9 cellular contexts compared by ENCODE assay signal in the genomic region with DNA sequence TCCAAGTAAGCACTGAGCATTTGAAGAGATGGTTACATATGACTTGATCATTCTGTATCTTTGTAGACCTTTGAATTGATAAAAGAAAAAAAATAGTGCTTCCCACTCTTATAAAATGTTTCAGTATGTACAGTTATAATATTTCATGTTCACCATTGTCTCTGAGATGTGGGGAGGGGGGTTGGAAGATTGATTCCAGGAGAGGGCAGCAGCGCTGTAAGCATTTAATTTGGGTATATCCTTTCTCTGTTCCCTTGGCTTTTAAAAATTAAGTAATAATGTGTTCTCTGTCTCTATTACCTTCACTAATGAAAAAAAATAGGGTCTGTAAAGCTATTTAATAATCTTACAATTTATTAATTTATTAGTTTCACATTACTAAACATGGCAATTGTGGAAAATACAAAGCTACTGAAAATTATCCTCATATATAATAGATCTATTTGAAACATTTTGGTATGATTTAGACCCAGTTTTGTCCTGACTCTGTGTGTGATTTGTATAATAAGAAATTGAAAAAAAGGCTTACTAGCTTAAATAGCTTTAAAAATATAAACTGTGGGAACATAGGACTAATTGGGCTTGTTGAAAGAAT.
DNase-seq lines count a peak whose midpoint lies in the region; ATAC-seq lines count a peak whose summit lies in the region.
"Had no signal": no experiment of that assay in that cellular context is flagged by ENCODE, and none has a peak within 500 bp of the region (broad histone marks: within the 10 kb centered on the region; RNA-seq: fewer than 3 reads in every experiment).

No MANE protein-coding gene starts in this region.

- intact Hi-C loops in left colon (cut with DNase I, micrococcal nuclease), result no loop called here

- no peaks in the 10 kb centered on the region for H3K36me3 Mint-ChIP-seq in T-helper 2 cell treated with Interferon-gamma antibody and Interleukin-4, amounts not matched to agents 5 μg/mL and 100 μg/mL, for 36 hours (ENCODE audit: low read depth)

- H3K27me3 Mint-ChIP-seq in T-helper 2 cell treated with Interferon-gamma antibody and Interleukin-4, amounts not matched to agents 5 μg/mL and 100 μg/mL, for 36 hours (ENCODE audit: low read depth), result no peaks in the 10 kb centered on the region

- H3K4me3 Mint-ChIP-seq in T-helper 2 cell treated with Interferon-gamma antibody and Interleukin-4, amounts not matched to agents 5 μg/mL and 100 μg/mL, for 36 hours, result no peak overlapping the region

- peak; percentile 34 for ATAC-seq in left colon
- ATAC-seq: esophagus mucosa had no signal

- peak; percentile 33 for DNase-seq in DMS153 treated with DMSO at 0.1 percent for 48 hours (lab: John Stamatoyannopoulos, UW; ENCODE audit: unreplicated experiment)
- DNase-seq in Kasumi-1 (lab: John Stamatoyannopoulos, UW), result peak; percentile 23 to 55
- DNase-seq in SW480 (ENCODE audit: low spot score), result peak; percentile 37
- peak in 1 of 2 donors; percentile 13 for DNase-seq in left colon
- DNase-seq in T-helper 2 cell treated with Interferon-gamma antibody and Interleukin-4, amounts not matched to agents 5 μg/mL and 100 μg/mL, for 36 hours (ENCODE audit: low spot score), result no peak
- DNase-seq in activated CD4-positive, alpha-beta T cell treated with anti-CD3 and anti-CD28 coated beads, Interleukin-2, amount 50 U/mL, for 48 hours, result no peak
- no peak for DNase-seq in NCI-H1048 (lab: John Stamatoyannopoulos, UW)
- no peak for DNase-seq in iPS-NIHi7 (ENCODE audit: extremely low spot score)

- H3K27ac Mint-ChIP-seq in T-helper 2 cell treated with Interferon-gamma antibody and Interleukin-4, amounts not matched to agents 5 μg/mL and 100 μg/mL, for 36 hours, result no peak overlapping the region

- peaks cover 10% of the 10 kb centered on the region for H3K4me1 Mint-ChIP-seq in T-helper 2 cell treated with Interferon-gamma antibody and Interleukin-4, amounts not matched to agents 5 μg/mL and 100 μg/mL, for 36 hours (ENCODE audit: low read depth)

- no peaks in the 10 kb centered on the region for H3K9me3 Mint-ChIP-seq in T-helper 2 cell treated with Interferon-gamma antibody and Interleukin-4, amounts not matched to agents 5 μg/mL and 100 μg/mL, for 36 hours

Comparison
In these comparisons a context has a peak if more than half of its experiments do, and no peak if none do; other contexts are left out.
1. DNase-seq: peak in DMS153 treated with DMSO at 0.1 percent for 48 hours (single experiment), Kasumi-1 (2 of 2) and SW480 (single experiment); none in T-helper 2 cell treated with Interferon-gamma antibody and Interleukin-4, amounts not matched to agents 5 μg/mL and 100 μg/mL, for 36 hours (single experiment), activated CD4-positive, alpha-beta T cell treated with anti-CD3 and anti-CD28 coated beads, Interleukin-2, amount 50 U/mL, for 48 hours (0 of 2), NCI-H1048 (single experiment) and iPS-NIHi7 (single experiment).